In the genomic region with DNA sequence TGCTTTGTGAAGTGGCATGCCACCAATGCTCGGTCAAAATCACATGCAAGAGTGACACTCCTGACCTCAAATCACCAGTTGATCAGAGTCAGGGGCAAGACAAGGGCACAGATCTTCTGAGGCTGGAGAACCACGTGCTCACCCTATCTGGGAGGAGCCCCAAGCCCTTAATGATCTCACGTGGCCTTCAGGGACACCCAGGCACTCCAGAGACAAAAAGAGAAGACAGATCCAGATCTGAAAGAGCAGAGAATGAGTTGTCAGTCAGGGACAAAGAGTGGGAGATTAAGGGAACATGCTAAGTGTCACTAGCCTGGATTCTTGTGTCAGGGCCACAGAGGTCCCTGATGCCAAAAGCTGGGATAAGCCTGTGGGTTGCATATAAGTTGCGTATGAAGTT, we compare ENCODE assay signal across 25 cellular contexts.
"Had no signal": no experiment of that assay in that cellular context is flagged by ENCODE, and none has a peak within 500 bp of the region (broad histone marks: within the 10 kb centered on the region; RNA-seq: fewer than 3 reads in every experiment).

No MANE protein-coding gene starts in this region.

- H3K4me1 ChIP-seq: adrenal gland, lower lobe of right lung, vagina had no signal

- H3K27me3 Mint-ChIP-seq: activated naive CD4-positive, alpha-beta T cell treated with anti-CD3 and anti-CD28 coated beads, Interleukin-2, amount 50 U/mL, for 24 hours; central memory CD8-positive, alpha-beta T cell had no signal

- H3K4me3 ChIP-seq: adrenal gland, ascending aorta, dorsolateral prefrontal cortex, lower lobe of right lung, mucosa of descending colon, neural progenitor cell, spleen, testis, vagina had no signal

- H3K9me3 ChIP-seq: adrenal gland, ascending aorta, lower lobe of right lung, mucosa of descending colon, spleen, testis, vagina had no signal

- H3K36me3 ChIP-seq: adrenal gland, ascending aorta, lower lobe of right lung, neural progenitor cell, spleen, vagina had no signal

- DNase-seq: activated CD4-positive, alpha-beta memory T cell treated with anti-CD3 and anti-CD28 coated beads, Interleukin-2, amount 10 ng/mL, durations not matched to agents 7 days and 5 days; activated gamma-delta T cell treated with Interleukin-2 at 50 U/mL for 16 hours; adrenal gland; dorsolateral prefrontal cortex; effector memory CD8-positive, alpha-beta T cell; glutamatergic neuron; islet precursor cell; lower lobe of right lung; mesendoderm; mucosa of descending colon; posterior cingulate gyrus; retina; spleen; stimulated activated CD4-positive, alpha-beta T cell treated with anti-CD3 and anti-CD28 coated beads, Interleukin-4, amount 100 ng/mL, for 1 hour; stimulated activated naive CD4-positive, alpha-beta T cell; testis; trophoblast cell had no signal

- H3K9me3 Mint-ChIP-seq: activated CD4-positive, alpha-beta memory T cell treated with anti-CD3 and anti-CD28 coated beads, Interleukin-2, amount 10 ng/mL, durations not matched to agents 7 days and 5 days; activated naive CD4-positive, alpha-beta T cell treated with anti-CD3 and anti-CD28 coated beads, Interleukin-2, amount 50 U/mL, for 24 hours; central memory CD8-positive, alpha-beta T cell; T-helper 2 cell treated with Interferon-gamma antibody and Interleukin-4, amounts not matched to agents 5 μg/mL and 100 μg/mL, for 36 hours had no signal

- H3K27ac Mint-ChIP-seq: activated CD4-positive, alpha-beta memory T cell treated with anti-CD3 and anti-CD28 coated beads, Interleukin-2, amount 10 ng/mL, durations not matched to agents 7 days and 5 days; activated naive CD4-positive, alpha-beta T cell treated with anti-CD3 and anti-CD28 coated beads, Interleukin-2, amount 50 U/mL, for 24 hours; effector memory CD8-positive, alpha-beta T cell; neural progenitor cell; T-helper 2 cell treated with Interferon-gamma antibody and Interleukin-4, amounts not matched to agents 5 μg/mL and 100 μg/mL, for 36 hours had no signal

- ATAC-seq: effector memory CD8-positive, alpha-beta T cell; esophagus mucosa; left colon; lower lobe of right lung; mucosa of descending colon had no signal

- H3K27ac ChIP-seq: adrenal gland, ascending aorta, lower lobe of right lung, neural progenitor cell, spleen, testis, vagina had no signal

- H3K4me3 Mint-ChIP-seq: activated CD4-positive, alpha-beta memory T cell treated with anti-CD3 and anti-CD28 coated beads, Interleukin-2, amount 10 ng/mL, durations not matched to agents 7 days and 5 days; activated naive CD4-positive, alpha-beta T cell treated with anti-CD3 and anti-CD28 coated beads, Interleukin-2, amount 50 U/mL, for 24 hours; central memory CD8-positive, alpha-beta T cell; effector memory CD8-positive, alpha-beta T cell; neural progenitor cell; T-helper 2 cell treated with Interferon-gamma antibody and Interleukin-4, amounts not matched to agents 5 μg/mL and 100 μg/mL, for 36 hours had no signal

- H3K27me3 ChIP-seq: adrenal gland, ascending aorta, dorsolateral prefrontal cortex, neural progenitor cell, spleen, testis, vagina had no signal
